Comparison of ENCODE assay signal across 39 cellular contexts in the genomic region with DNA sequence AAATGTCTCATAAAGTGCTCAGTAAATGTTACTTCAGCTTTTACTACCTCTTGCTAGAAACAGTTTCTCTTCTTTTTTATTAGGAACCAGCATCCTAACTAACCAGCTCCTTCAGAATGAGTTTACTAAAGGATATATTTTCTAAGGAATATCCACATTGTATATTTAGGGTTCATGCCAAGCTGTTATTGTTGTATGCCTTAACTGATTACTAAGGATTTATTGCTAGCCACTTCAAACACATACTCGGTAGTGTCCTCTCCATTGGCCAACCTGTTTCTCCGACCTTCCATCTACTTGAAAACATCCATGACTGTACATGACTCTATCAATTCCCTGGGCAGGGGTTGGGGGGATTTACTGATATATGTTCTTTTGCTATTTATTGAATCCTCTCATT.
"Had no signal": no experiment of that assay in that cellular context is flagged by ENCODE, and none has a peak within 500 bp of the region (broad histone marks: within the 10 kb centered on the region; RNA-seq: fewer than 3 reads in every experiment).

No MANE protein-coding gene starts in this region.

- H3K4me1 ChIP-seq: ascending aorta had no signal

- H3K4me3 ChIP-seq: ascending aorta, cardiac muscle cell had no signal

- FAIRE-seq: bronchial epithelial cell, TTC549 had no signal

- H3K4me3 Mint-ChIP-seq: activated B cell treated with CpG ODN at 0.5 μM for 24 hours; activated CD4-positive, alpha-beta memory T cell treated with anti-CD3 and anti-CD28 coated beads for 36 hours; activated CD4-positive, alpha-beta T cell treated with anti-CD3 and anti-CD28 coated beads, Interleukin-2, amount 10 ng/mL, durations not matched to agents 24 days and 14 days; activated CD8-positive, alpha-beta T cell treated with anti-CD3 and anti-CD28 coated beads for 36 hours; activated naive CD4-positive, alpha-beta T cell treated with anti-CD3 and anti-CD28 coated beads for 36 hours; activated naive CD8-positive, alpha-beta T cell treated with anti-CD3 and anti-CD28 coated beads, Interleukin-2, amount 10 ng/mL, durations not matched to agents 7 days and 5 days; activated naive CD8-positive, alpha-beta T cell treated with anti-CD3 and anti-CD28 coated beads, Interleukin-2, amount 50 U/mL, for 24 hours; activated T-cell treated with anti-CD3 and anti-CD28 coated beads, Interleukin-2, amount 50 U/mL, for 4 hours; activated T-cell treated with anti-CD3 and anti-CD28 coated beads, Interleukin-2, amount 50 U/mL, for 72 hours; activated T-helper 1 cell treated with anti-CD3 and anti-CD28 coated beads, Interleukin-12 subunit alpha, Interleukin-12 subunit beta, Interleukin-2, Interleukin-4 antibody, amounts not matched to agents 30 ng/mL and 10 ng/mL and 1 ng/mL, durations not matched to agents 14 hours and 24 hours and 36 hours; activated T-helper 17 cell treated with anti-CD3 and anti-CD28 coated beads, Interleukin-2, amount 50 U/mL, for 72 hours; brain; central memory CD8-positive, alpha-beta T cell; T-helper 1 cell treated with Interleukin-12 subunit alpha and Interleukin-12 subunit beta and Interleukin-4 antibody, amounts not matched to agents 30 μg/mL and 1 μg/mL, for 36 hours; T-helper 2 cell treated with Interferon-gamma antibody and Interleukin-4, amounts not matched to agents 5 μg/mL and 100 μg/mL, for 36 hours had no signal

- H3K36me3 ChIP-seq: ascending aorta, cardiac muscle cell had no signal

- H3K27me3 ChIP-seq: ascending aorta, cardiac muscle cell had no signal

- ATAC-seq: activated CD8-positive, alpha-beta T cell treated with anti-CD3 and anti-CD28 coated beads for 36 hours; activated naive CD4-positive, alpha-beta T cell treated with anti-CD3 and anti-CD28 coated beads, Interleukin-2, amount 50 U/mL, for 72 hours; activated naive CD8-positive, alpha-beta T cell treated with anti-CD3 and anti-CD28 coated beads, Interleukin-2, amount 50 U/mL, for 24 hours; activated T-cell treated with anti-CD3 and anti-CD28 coated beads, Interleukin-2, amount 50 U/mL, for 4 hours; activated T-cell treated with anti-CD3 and anti-CD28 coated beads, Interleukin-2, amount 50 U/mL, for 72 hours; activated T-helper 17 cell treated with anti-CD3 and anti-CD28 coated beads, Interleukin-2, amount 50 U/mL, for 72 hours had no signal

- H3K27ac ChIP-seq: ascending aorta, cardiac muscle cell, VCaP had no signal

- H3K9me3 ChIP-seq: ascending aorta had no signal

- DNase-seq: activated B cell treated with CpG ODN at 0.5 μM for 24 hours; activated CD4-positive, alpha-beta memory T cell treated with anti-CD3 and anti-CD28 coated beads for 36 hours; activated CD4-positive, alpha-beta T cell treated with anti-CD3 and anti-CD28 coated beads for 4 hours; activated CD4-positive, alpha-beta T cell treated with anti-CD3 and anti-CD28 coated beads, Interleukin-2, amount 10 ng/mL, durations not matched to agents 24 days and 14 days; activated CD4-positive, alpha-beta T cell treated with anti-CD3 and anti-CD28 coated beads, Interleukin-2, amount 50 U/mL, for 1 hour; activated CD4-positive, alpha-beta T cell treated with anti-CD3 and anti-CD28 coated beads, Interleukin-2, amount 50 U/mL, for 4 hours; activated CD4-positive, CD25-positive, alpha-beta regulatory T cell treated with anti-CD3 and anti-CD28 coated beads, Interleukin-2, amount 50 U/mL, for 72 hours; activated CD8-positive, alpha-beta memory T cell treated with anti-CD3 and anti-CD28 coated beads, Interleukin-2, amount 50 U/mL, for 4 hours; activated CD8-positive, alpha-beta T cell treated with anti-CD3 and anti-CD28 coated beads for 36 hours; activated effector memory CD4-positive, alpha-beta T cell treated with anti-CD3 and anti-CD28 coated beads, Interleukin-2, amount 50 U/mL, for 16 hours; activated gamma-delta T cell treated with Interleukin-2 at 50 U/mL for 16 hours; activated naive CD4-positive, alpha-beta T cell; activated naive CD4-positive, alpha-beta T cell treated with anti-CD3 and anti-CD28 coated beads for 36 hours; activated naive CD4-positive, alpha-beta T cell treated with anti-CD3 and anti-CD28 coated beads, Interleukin-2, amount 50 U/mL, for 16 hours; activated naive CD8-positive, alpha-beta T cell treated with anti-CD3 and anti-CD28 coated beads, Interleukin-2, amount 10 ng/mL, durations not matched to agents 7 days and 5 days; activated naive CD8-positive, alpha-beta T cell treated with anti-CD3 and anti-CD28 coated beads, Interleukin-2, amount 50 U/mL, for 24 hours; activated T-cell treated with anti-CD3 and anti-CD28 coated beads for 4 hours; activated T-cell treated with anti-CD3 and anti-CD28 coated beads, Interleukin-2, amount 50 U/mL, for 1 hour; activated T-cell treated with anti-CD3 and anti-CD28 coated beads, Interleukin-2, amount 50 U/mL, for 4 hours; activated T-cell treated with anti-CD3 and anti-CD28 coated beads, Interleukin-2, amount 50 U/mL, for 72 hours; amygdala; anterior cingulate cortex; caudate nucleus; cerebellar nuclear complex; T-helper 1 cell; T-helper 2 cell; T-helper 9 cell had no signal

- H3K4me1 Mint-ChIP-seq: activated B cell treated with CpG ODN at 0.5 μM for 24 hours; activated CD4-positive, alpha-beta T cell treated with anti-CD3 and anti-CD28 coated beads, Interleukin-2, amount 10 ng/mL, durations not matched to agents 24 days and 14 days; activated naive CD8-positive, alpha-beta T cell treated with anti-CD3 and anti-CD28 coated beads, Interleukin-2, amount 10 ng/mL, durations not matched to agents 7 days and 5 days; activated naive CD8-positive, alpha-beta T cell treated with anti-CD3 and anti-CD28 coated beads, Interleukin-2, amount 50 U/mL, for 24 hours; activated T-helper 17 cell treated with anti-CD3 and anti-CD28 coated beads, Interleukin-2, amount 50 U/mL, for 72 hours; brain; central memory CD8-positive, alpha-beta T cell had no signal

- H3K27me3 Mint-ChIP-seq: activated B cell treated with CpG ODN at 0.5 μM for 24 hours; activated CD4-positive, alpha-beta memory T cell treated with anti-CD3 and anti-CD28 coated beads for 36 hours; activated CD4-positive, alpha-beta T cell treated with anti-CD3 and anti-CD28 coated beads, Interleukin-2, amount 10 ng/mL, durations not matched to agents 24 days and 14 days; activated CD8-positive, alpha-beta T cell treated with anti-CD3 and anti-CD28 coated beads for 36 hours; activated naive CD8-positive, alpha-beta T cell treated with anti-CD3 and anti-CD28 coated beads, Interleukin-2, amount 10 ng/mL, durations not matched to agents 7 days and 5 days; activated naive CD8-positive, alpha-beta T cell treated with anti-CD3 and anti-CD28 coated beads, Interleukin-2, amount 50 U/mL, for 24 hours; activated T-helper 17 cell treated with anti-CD3 and anti-CD28 coated beads, Interleukin-2, amount 50 U/mL, for 72 hours; central memory CD8-positive, alpha-beta T cell had no signal

- H3K27ac Mint-ChIP-seq: activated B cell treated with CpG ODN at 0.5 μM for 24 hours; activated CD4-positive, alpha-beta memory T cell treated with anti-CD3 and anti-CD28 coated beads for 36 hours; activated CD4-positive, alpha-beta T cell treated with anti-CD3 and anti-CD28 coated beads, Interleukin-2, amount 10 ng/mL, durations not matched to agents 24 days and 14 days; activated CD8-positive, alpha-beta T cell treated with anti-CD3 and anti-CD28 coated beads for 36 hours; activated naive CD4-positive, alpha-beta T cell treated with anti-CD3 and anti-CD28 coated beads for 36 hours; activated naive CD4-positive, alpha-beta T cell treated with anti-CD3 and anti-CD28 coated beads, Interleukin-2, amount 50 U/mL, for 72 hours; activated naive CD8-positive, alpha-beta T cell treated with anti-CD3 and anti-CD28 coated beads, Interleukin-2, amount 10 ng/mL, durations not matched to agents 7 days and 5 days; activated naive CD8-positive, alpha-beta T cell treated with anti-CD3 and anti-CD28 coated beads, Interleukin-2, amount 50 U/mL, for 24 hours; activated T-cell treated with anti-CD3 and anti-CD28 coated beads, Interleukin-2, amount 50 U/mL, for 72 hours; activated T-helper 1 cell treated with anti-CD3 and anti-CD28 coated beads, Interleukin-12 subunit alpha, Interleukin-12 subunit beta, Interleukin-2, Interleukin-4 antibody, amounts not matched to agents 30 ng/mL and 10 ng/mL and 1 ng/mL, durations not matched to agents 14 hours and 24 hours and 36 hours; activated T-helper 17 cell treated with anti-CD3 and anti-CD28 coated beads, Interleukin-2, amount 50 U/mL, for 72 hours; brain; T-helper 1 cell treated with Interleukin-12 subunit alpha and Interleukin-12 subunit beta and Interleukin-4 antibody, amounts not matched to agents 30 μg/mL and 1 μg/mL, for 36 hours; T-helper 2 cell treated with Interferon-gamma antibody and Interleukin-4, amounts not matched to agents 5 μg/mL and 100 μg/mL, for 36 hours had no signal

- H3K36me3 Mint-ChIP-seq: activated CD4-positive, alpha-beta memory T cell treated with anti-CD3 and anti-CD28 coated beads for 36 hours; activated naive CD4-positive, alpha-beta T cell treated with anti-CD3 and anti-CD28 coated beads, Interleukin-2, amount 50 U/mL, for 72 hours; activated naive CD8-positive, alpha-beta T cell treated with anti-CD3 and anti-CD28 coated beads, Interleukin-2, amount 10 ng/mL, durations not matched to agents 7 days and 5 days; brain had no signal

- H3K9me3 Mint-ChIP-seq: brain had no signal
